Comparison of ENCODE assay signal across 1 cellular context in the genomic region with DNA sequence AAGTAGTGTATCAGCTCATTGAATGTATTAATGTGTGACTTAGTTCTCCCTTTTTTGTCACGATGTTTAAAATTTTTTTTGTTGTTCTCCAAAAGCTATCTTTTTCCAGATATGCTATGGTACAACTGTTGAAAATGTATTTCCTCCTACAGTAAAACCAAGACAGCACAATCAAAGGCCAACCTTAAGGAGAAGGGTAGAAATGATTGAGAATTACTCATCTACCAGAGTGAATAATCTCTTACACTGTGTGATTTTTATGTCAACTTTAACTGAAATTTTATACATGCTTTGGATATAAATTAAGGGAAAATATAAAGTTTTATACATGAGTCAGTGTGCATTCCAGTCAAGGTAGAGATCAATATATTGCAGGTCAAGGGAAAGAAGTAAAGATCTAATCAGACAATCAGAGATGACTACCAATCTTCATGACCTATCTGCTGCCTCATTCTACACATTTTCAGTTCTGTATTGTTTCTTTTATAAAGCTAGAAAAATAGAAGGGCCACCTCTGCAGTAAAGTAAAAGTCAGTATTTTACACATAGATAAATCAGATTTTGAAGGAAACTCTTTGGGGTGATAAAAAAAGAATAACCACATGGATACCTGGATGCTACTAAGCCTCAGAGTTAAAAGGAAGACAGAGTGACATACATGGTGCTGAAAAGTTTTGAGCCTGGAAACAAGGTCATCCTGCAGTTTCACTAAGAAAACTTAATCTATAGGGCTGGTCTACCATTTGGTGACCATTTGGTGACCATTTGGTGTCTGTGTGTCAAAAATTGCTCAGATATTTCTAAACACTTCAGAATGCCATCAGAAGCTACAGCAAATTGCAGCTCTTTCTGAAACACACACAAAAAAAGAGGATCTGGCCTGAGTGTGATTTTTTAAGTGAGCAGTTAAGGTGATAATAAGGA.
TF ChIP-seq lines count a peak whose summit lies in the region.

No MANE protein-coding gene starts in this region.

TF ChIP-seq in HepG2, 621 proteins besides CTCF, POLR2A, EP300 and RAD21:
- TF ChIP-seq SIN3B (IDR thresholded peaks at IDR 0.05; ENCODE audit: low read length) (no peak), KLF12 (CRISPR knock-in tag; IDR thresholded peaks at IDR 0.05; ENCODE audit: borderline replicate concordance) (no peak), ZNF350 (CRISPR knock-in tag; IDR thresholded peaks at IDR 0.05; ENCODE audit: borderline replicate concordance, low read depth) (no peak), RARG (CRISPR knock-in tag; IDR thresholded peaks at IDR 0.05; ENCODE audit: low read depth) (no peak), GATAD1 (CRISPR knock-in tag; IDR thresholded peaks at IDR 0.05) (no peak), NR2C2 (CRISPR knock-in tag; IDR thresholded peaks at IDR 0.05; ENCODE audit: borderline replicate concordance) (no peak)
- TF ChIP-seq, protein P1, sequence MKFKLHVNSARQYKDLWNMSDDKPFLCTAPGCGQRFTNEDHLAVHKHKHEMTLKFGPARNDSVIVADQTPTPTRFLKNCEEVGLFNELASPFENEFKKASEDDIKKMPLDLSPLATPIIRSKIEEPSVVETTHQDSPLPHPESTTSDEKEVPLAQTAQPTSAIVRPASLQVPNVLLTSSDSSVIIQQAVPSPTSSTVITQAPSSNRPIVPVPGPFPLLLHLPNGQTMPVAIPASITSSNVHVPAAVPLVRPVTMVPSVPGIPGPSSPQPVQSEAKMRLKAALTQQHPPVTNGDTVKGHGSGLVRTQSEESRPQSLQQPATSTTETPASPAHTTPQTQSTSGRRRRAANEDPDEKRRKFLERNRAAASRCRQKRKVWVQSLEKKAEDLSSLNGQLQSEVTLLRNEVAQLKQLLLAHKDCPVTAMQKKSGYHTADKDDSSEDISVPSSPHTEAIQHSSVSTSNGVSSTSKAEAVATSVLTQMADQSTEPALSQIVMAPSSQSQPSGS (CRISPR knock-in tag; IDR thresholded peaks at IDR 0.05) = no peak
- TF ChIP-seq, protein P2, sequence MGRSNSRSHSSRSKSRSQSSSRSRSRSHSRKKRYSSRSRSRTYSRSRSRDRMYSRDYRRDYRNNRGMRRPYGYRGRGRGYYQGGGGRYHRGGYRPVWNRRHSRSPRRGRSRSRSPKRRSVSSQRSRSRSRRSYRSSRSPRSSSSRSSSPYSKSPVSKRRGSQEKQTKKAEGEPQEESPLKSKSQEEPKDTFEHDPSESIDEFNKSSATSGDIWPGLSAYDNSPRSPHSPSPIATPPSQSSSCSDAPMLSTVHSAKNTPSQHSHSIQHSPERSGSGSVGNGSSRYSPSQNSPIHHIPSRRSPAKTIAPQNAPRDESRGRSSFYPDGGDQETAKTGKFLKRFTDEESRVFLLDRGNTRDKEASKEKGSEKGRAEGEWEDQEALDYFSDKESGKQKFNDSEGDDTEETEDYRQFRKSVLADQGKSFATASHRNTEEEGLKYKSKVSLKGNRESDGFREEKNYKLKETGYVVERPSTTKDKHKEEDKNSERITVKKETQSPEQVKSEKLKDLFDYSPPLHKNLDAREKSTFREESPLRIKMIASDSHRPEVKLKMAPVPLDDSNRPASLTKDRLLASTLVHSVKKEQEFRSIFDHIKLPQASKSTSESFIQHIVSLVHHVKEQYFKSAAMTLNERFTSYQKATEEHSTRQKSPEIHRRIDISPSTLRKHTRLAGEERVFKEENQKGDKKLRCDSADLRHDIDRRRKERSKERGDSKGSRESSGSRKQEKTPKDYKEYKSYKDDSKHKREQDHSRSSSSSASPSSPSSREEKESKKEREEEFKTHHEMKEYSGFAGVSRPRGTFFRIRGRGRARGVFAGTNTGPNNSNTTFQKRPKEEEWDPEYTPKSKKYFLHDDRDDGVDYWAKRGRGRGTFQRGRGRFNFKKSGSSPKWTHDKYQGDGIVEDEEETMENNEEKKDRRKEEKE (IDR thresholded peaks at IDR 0.05) = no peak
